In the genomic region with DNA sequence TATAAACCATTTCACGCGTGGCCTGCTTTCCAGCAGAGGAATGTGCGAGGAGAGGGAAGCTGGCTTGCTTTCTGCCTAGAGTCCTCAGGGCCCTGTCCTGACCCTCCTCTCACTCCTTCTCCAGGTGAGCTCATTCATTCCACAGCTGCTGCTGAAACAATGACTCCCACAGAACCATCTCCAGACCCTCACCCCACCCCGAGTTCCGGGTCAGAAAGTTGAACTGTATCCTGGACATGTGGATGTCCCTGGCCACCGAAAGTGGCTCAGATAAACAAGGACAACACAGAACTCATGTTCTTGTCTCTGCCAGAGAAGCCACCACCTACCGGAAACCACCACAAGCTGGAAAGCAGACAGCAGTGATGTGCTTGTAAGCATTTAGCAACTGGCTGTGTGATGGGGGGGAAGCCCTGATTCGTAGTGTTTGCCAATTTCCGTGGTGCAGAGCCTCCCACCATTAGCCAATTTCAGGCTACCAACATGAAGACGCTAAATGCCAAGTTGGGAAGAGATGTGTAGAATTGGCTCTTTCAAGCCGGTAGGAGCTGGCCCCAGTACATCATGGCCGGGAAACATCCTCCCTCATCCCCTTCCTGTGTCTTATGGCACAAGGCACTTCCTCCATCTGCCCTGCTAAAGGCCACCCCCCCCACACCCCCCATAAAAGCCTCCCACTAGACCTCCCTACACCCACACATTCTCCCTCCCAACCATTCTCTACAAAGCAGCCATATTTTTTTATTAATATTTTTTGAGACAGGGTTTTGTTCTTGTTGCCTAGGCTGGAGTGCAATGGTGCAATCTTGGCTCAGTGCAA, we compare ENCODE assay signal across 8 cellular contexts. TPM values are rescaled to one million over a fixed set of nuclear protein-coding genes. Genes with fewer than 3 reads are reported as not detected.
DNase-seq lines count a peak whose midpoint lies in the region; ATAC-seq and TF ChIP-seq lines count a peak whose summit lies in the region.
"Had no signal": no experiment of that assay in that cellular context is flagged by ENCODE, and none has a peak within 500 bp of the region (broad histone marks: within the 10 kb centered on the region; RNA-seq: fewer than 3 reads in every experiment).

No MANE protein-coding gene starts in this region.

- H3K9me3 ChIP-seq in HEK293 (ENCODE audit: control insufficient read depth, insufficient read depth, low read depth, low read length) (no peaks in the 10 kb centered on the region), hepatocyte (ENCODE audit: low read depth) (no peaks in the 10 kb centered on the region)

- peak overlapping the region; percentile 36 for H3K4me3 Mint-ChIP-seq in activated CD4-positive, alpha-beta T cell treated with anti-CD3 and anti-CD28 coated beads for 36 hours

- peak overlapping the region; percentile 61 for H3K4me2 ChIP-seq in hepatocyte

- no peaks in the 10 kb centered on the region for H3K9me3 Mint-ChIP-seq in activated CD4-positive, alpha-beta T cell treated with anti-CD3 and anti-CD28 coated beads for 36 hours (ENCODE audit: low read depth)
- H3K9me3 Mint-ChIP-seq: neural crest cell had no signal

- TF ChIP-seq CTCF in HEK293 (tag by site-specific recombination; IDR thresholded peaks at IDR 0.05) (no peak), hepatocyte (IDR thresholded peaks at IDR 0.05; ENCODE audit: poor library complexity) (no peak)

- H3K9me2 ChIP-seq in hepatocyte (replicated peaks; ENCODE audit: insufficient read depth): no peaks in the 10 kb centered on the region

- CTCF ChIA-PET in HEK293 (lab: Yijun Ruan, JAX): interaction anchor here (0.7 kb wide), 1 partner anchor 200 kb away, joined by 3 read pairs; no protein-coding TSS in a partner anchor
- CTCF ChIA-PET in activated CD4-positive, alpha-beta T cell treated with anti-CD3 and anti-CD28 coated beads for 36 hours (lab: Charles Lee): interaction anchor here (0.6 to 1.7 kb wide), 6 partner anchors 19 to 148 kb away, joined by 3 to 8 read pairs (median 4); a partner anchor contains a TSS

- H3K4me3 ChIP-seq in HEK293 (ENCODE audit: low read depth, low read length): no peak overlapping the region
- H3K4me3 ChIP-seq in hepatocyte: no peak overlapping the region

- WGBS in hepatocyte (ENCODE audit: low lambda C conversion rate, missing lambda C conversion rate): 74% methylated on average over 12 of the region's 12 CpGs

- POLR2A ChIA-PET in HEK293 (lab: Yijun Ruan, JAX): interaction anchor here (0.6 kb wide), 3 partner anchors 29 to 959 kb away, joined by 3 to 8 read pairs (median 4); no protein-coding TSS in a partner anchor
- POLR2A ChIA-PET in activated CD4-positive, alpha-beta T cell treated with anti-CD3 and anti-CD28 coated beads for 36 hours (lab: Charles Lee): interaction anchor here (1.6 kb wide), 1 partner anchor 23 kb away, joined by 7 read pairs; a partner anchor contains a TSS

- peaks cover 3% of the 10 kb centered on the region for H3K36me3 Mint-ChIP-seq in activated CD4-positive, alpha-beta T cell treated with anti-CD3 and anti-CD28 coated beads for 36 hours (ENCODE audit: low read depth)

- H3K27ac ChIP-seq in HEK293 (ENCODE audit: extremely low read depth, low read depth, low read length): peak overlapping the region; percentile 48; the same call in 1 of the 2 replicates
- peak overlapping the region; percentile 79 for H3K27ac ChIP-seq in hepatocyte

- no peaks in the 10 kb centered on the region for H4K20me1 ChIP-seq in hepatocyte (ENCODE audit: insufficient read depth, poor library complexity, severe bottlenecking)

- intact Hi-C loops in activated CD4-positive, alpha-beta T cell treated with anti-CD3 and anti-CD28 coated beads for 36 hours (cut with DNase I, micrococcal nuclease): no loop called here

- no peaks in the 10 kb centered on the region for H3K27me3 Mint-ChIP-seq in activated CD4-positive, alpha-beta T cell treated with anti-CD3 and anti-CD28 coated beads for 36 hours

- peaks cover 26% of the 10 kb centered on the region for H3K4me1 Mint-ChIP-seq in activated CD4-positive, alpha-beta T cell treated with anti-CD3 and anti-CD28 coated beads for 36 hours

- no peak overlapping the region for H2AFZ ChIP-seq in hepatocyte

- H3K36me3 ChIP-seq in HEK293 (ENCODE audit: control insufficient read depth in 2 of 2, insufficient read depth in 1 of 2, low read length in 2 of 2) (no peaks in the 10 kb centered on the region), hepatocyte (replicated peaks; ENCODE audit: insufficient read depth, low read depth) (no peaks in the 10 kb centered on the region)

- no peaks in the 10 kb centered on the region for H3K27me3 ChIP-seq in hepatocyte

- peak; percentile 81 for ATAC-seq in activated CD4-positive, alpha-beta T cell treated with anti-CD3 and anti-CD28 coated beads for 36 hours
- ATAC-seq in GM21367 (IDR thresholded peaks at IDR 0.05; ENCODE audit: unreplicated experiment) (no peak), HG03159 (IDR thresholded peaks at IDR 0.05; ENCODE audit: unreplicated experiment) (no peak)

- H3K4me1 ChIP-seq in HEK293 (ENCODE audit: control insufficient read depth, insufficient read depth, low read length) (peaks cover 13% of the 10 kb centered on the region), hepatocyte (ENCODE audit: insufficient read depth) (peaks cover 20% of the 10 kb centered on the region)

- DNase-seq in activated CD4-positive, alpha-beta T cell treated with anti-CD3 and anti-CD28 coated beads for 36 hours: peak; percentile 70
- no peak for DNase-seq in hepatocyte (ENCODE audit: low spot score)
- no peak for DNase-seq in mesenteric fat pad (ENCODE audit: low spot score)

- peak overlapping the region; percentile 94 for H3K27ac Mint-ChIP-seq in activated CD4-positive, alpha-beta T cell treated with anti-CD3 and anti-CD28 coated beads for 36 hours

- H3K79me2 ChIP-seq in hepatocyte: no peaks in the 10 kb centered on the region

TF ChIP-seq in HEK293, 187 proteins besides CTCF, POLR2A, EP300 and RAD21:
- TF ChIP-seq EGR2 (tag by site-specific recombination; IDR thresholded peaks at IDR 0.05; ENCODE audit: low read depth) (peak; percentile 42; the same call in 1 of the 2 replicates), ZBTB8A (tag by site-specific recombination; IDR thresholded peaks at IDR 0.05) (no peak), ZNF600 (tag by site-specific recombination; IDR thresholded peaks at IDR 0.05) (0 out of 2 replicates have a peak, but pooled peaks have one; percentile 14), ZFHX2 (tag by site-specific recombination; conservative IDR thresholded peaks at IDR 0.05) (peak; percentile 61; the same call in 1 of the 2 replicates), ZNF133 (tag by site-specific recombination; IDR thresholded peaks at IDR 0.05) (peak; percentile 82)
TF ChIP-seq in HEK293: peak in this region for 4.

RNA-seq across cellular contexts. Expression of a gene that starts 5.0 kb away (rescaled TPM):
- 1 to 10 TPM; 2.7 to 3.5 TPM for total RNA-seq in activated CD4-positive, alpha-beta T cell treated with anti-CD3 and anti-CD28 coated beads for 36 hours
- total RNA-seq in hepatocyte (0.67 TPM in 1 of 2 replicates, not detected in the other), mesenteric fat pad (not detected)
- 0.77 TPM in 1 of 2 replicates, not detected in the other for polyA plus RNA-seq in hepatocyte

RNA-seq across cellular contexts. Expression of a gene that starts 19.4 kb away (rescaled TPM):
- 100 to 1,000 TPM; 120 to 142 TPM for total RNA-seq in activated CD4-positive, alpha-beta T cell treated with anti-CD3 and anti-CD28 coated beads for 36 hours
- total RNA-seq in hepatocyte: 36.2 and 45.6 TPM in 2 replicates
- polyA plus RNA-seq in hepatocyte: 86.5 and 95.3 TPM in 2 replicates
- 51.6 TPM for total RNA-seq in mesenteric fat pad

RNA-seq across cellular contexts. Expression of a gene that starts 23.1 kb away (rescaled TPM):
- 10 to 100 TPM; 36.2 to 41.1 TPM for total RNA-seq in activated CD4-positive, alpha-beta T cell treated with anti-CD3 and anti-CD28 coated beads for 36 hours
- total RNA-seq in hepatocyte: 31.7 and 34.2 TPM in 2 replicates
- polyA plus RNA-seq in hepatocyte: 23.4 and 30.7 TPM in 2 replicates
- 23.3 TPM for total RNA-seq in mesenteric fat pad

RNA-seq across cellular contexts. Expression of a gene that starts 24.3 kb away (rescaled TPM):
- total RNA-seq in activated CD4-positive, alpha-beta T cell treated with anti-CD3 and anti-CD28 coated beads for 36 hours: 100 to 1,000 TPM; 557 to 569 TPM
- total RNA-seq in hepatocyte (1,414 and 1,442 TPM in 2 replicates), mesenteric fat pad (877 TPM)
- polyA plus RNA-seq in hepatocyte: 915 and 922 TPM in 2 replicates

RNA-seq across cellular contexts. Expression of a gene that starts 27.1 kb away (rescaled TPM):
- total RNA-seq in activated CD4-positive, alpha-beta T cell treated with anti-CD3 and anti-CD28 coated beads for 36 hours: under 1 TPM; 0.18 to 0.37 TPM
- 0.37 TPM in 1 of 2 replicates, not detected in the other for total RNA-seq in hepatocyte
- polyA plus RNA-seq in hepatocyte: not detected in 2 replicates
- not detected for total RNA-seq in mesenteric fat pad
- total RNA-seq: M059J, neural crest cell had no signal
